Comparison of ENCODE assay signal across 12 cellular contexts in the genomic region with DNA sequence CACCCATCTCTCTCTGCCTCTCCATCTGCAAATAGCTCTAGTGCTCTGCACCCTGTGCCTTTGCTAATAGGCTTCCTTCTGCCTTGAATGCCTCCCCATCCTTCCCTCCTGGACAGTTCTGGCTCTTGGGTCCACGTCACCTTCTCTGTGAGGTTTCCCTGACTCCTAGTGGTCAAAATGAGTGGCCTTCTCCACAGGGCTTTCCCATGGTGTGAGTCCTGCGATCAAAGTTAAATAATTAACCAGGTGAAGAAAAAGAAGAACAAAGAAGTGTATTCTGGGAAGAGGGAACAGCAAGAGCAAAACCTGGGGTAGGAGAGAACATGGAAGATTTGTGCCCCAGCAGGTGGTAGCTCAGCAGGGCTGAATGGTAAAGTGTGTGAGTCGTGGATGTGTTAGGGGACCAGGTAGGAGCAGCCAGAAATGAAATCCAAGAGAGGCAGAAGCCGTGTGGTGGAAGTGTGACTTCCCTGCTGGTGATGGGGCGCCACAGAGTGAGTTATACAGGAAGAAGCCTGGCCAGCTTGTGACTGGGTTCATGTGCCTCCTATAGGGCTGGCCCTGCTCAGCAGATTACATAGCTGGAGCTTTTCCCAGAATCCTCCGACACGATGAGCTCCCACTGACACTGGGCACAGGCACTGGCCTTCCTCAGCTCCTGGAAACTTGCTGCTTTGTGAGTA.
DNase-seq lines count a peak whose midpoint lies in the region; ATAC-seq, FAIRE-seq and TF ChIP-seq lines count a peak whose summit lies in the region.
"Had no signal": no experiment of that assay in that cellular context is flagged by ENCODE, and none has a peak within 500 bp of the region (broad histone marks: within the 10 kb centered on the region; RNA-seq: fewer than 3 reads in every experiment).

No MANE protein-coding gene starts in this region.

- no peak overlapping the region for H3K4me3 ChIP-seq in A549
- H3K4me3 ChIP-seq: ovary, testis had no signal

- 34% methylated on average over 7 of the region's 7 CpGs for WGBS in A549 (ENCODE audit: missing lambda C conversion rate)

- no peak overlapping the region for H3K27ac ChIP-seq in A549
- H3K27ac ChIP-seq: ovary, testis had no signal

- H3K4me1 ChIP-seq in A549 = no peaks in the 10 kb centered on the region
- H3K4me1 ChIP-seq: testis had no signal

- TF ChIP-seq RAD21 in A549 (conservative IDR thresholded peaks at IDR 0.05 in 1 of 2, IDR thresholded peaks at IDR 0.05 in 1 of 2) = peak; percentile 26 to 67; a peak in 2 of 5 replicates

- TF ChIP-seq EP300 in A549 (IDR thresholded peaks at IDR 0.05) = no peak

- no peak for TF ChIP-seq POLR2A in A549 (IDR thresholded peaks at IDR 0.05; ENCODE audit: low read length)

- peak overlapping the region; percentile 20; the same call in 1 of the 3 replicates for H3K4me2 ChIP-seq in A549

- ATAC-seq in A549 = peak; percentile 35 to 82; a peak in 4 of 6 replicates
- no peak for ATAC-seq in GM18520 (IDR thresholded peaks at IDR 0.05; ENCODE audit: unreplicated experiment)
- no peak for ATAC-seq in GM19023 (IDR thresholded peaks at IDR 0.05; ENCODE audit: unreplicated experiment)
- no peak for ATAC-seq in GM18517 (IDR thresholded peaks at IDR 0.05; ENCODE audit: unreplicated experiment)

- no peaks in the 10 kb centered on the region for H3K9me3 ChIP-seq in A549
- H3K9me3 ChIP-seq: ovary, testis had no signal

- CTCF ChIA-PET in A549 (lab: Yijun Ruan, JAX) = interaction anchor here (0.6 to 1.4 kb wide), 5 partner anchors 8 to 256 kb away, joined by 3 to 5 read pairs (median 3); no protein-coding TSS in a partner anchor

- FAIRE-seq in A549 (lab: Jason Lieb, UNC) = no peak

- POLR2A ChIA-PET in A549 (lab: Yijun Ruan, JAX) = no interaction called here

- in situ Hi-C loops in T47D (cut with HindIII; ENCODE audit: low pct_unique_long_range_greater_than_20kb, low sequenced_read_pairs) = no loop called here

- DNase-seq in A549 (ENCODE audit: low read depth in 1 of 2, low spot score in 1 of 2) = peak; percentile 39 to 47
- peak; percentile 75 for DNase-seq in HS-27A (ENCODE audit: low read depth)
- peak; percentile 15 to 51 for DNase-seq in T47D (ENCODE audit: low read depth in 1 of 2, low spot score in 1 of 2)
- peak; percentile 32 for DNase-seq in kidney glomerular epithelial cell (lab: John Stamatoyannopoulos, UW)
- no peak for DNase-seq in effector CD4-positive, alpha-beta T cell
- DNase-seq: CD4-positive, CD25-positive, alpha-beta regulatory T cell; MV-4-11; ovary; testis had no signal

- TF ChIP-seq CTCF in A549 (IDR thresholded peaks at IDR 0.05) = peak; percentile 27; the same call in 1 of the 3 replicates

TF ChIP-seq in A549, 52 proteins besides CTCF, POLR2A, EP300 and RAD21:
- TF ChIP-seq, protein P1, sequence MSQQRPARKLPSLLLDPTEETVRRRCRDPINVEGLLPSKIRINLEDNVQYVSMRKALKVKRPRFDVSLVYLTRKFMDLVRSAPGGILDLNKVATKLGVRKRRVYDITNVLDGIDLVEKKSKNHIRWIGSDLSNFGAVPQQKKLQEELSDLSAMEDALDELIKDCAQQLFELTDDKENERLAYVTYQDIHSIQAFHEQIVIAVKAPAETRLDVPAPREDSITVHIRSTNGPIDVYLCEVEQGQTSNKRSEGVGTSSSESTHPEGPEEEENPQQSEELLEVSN (IDR thresholded peaks at IDR 0.05; ENCODE audit: borderline replicate concordance, low read depth) = no peak
- TF ChIP-seq, protein P2, sequence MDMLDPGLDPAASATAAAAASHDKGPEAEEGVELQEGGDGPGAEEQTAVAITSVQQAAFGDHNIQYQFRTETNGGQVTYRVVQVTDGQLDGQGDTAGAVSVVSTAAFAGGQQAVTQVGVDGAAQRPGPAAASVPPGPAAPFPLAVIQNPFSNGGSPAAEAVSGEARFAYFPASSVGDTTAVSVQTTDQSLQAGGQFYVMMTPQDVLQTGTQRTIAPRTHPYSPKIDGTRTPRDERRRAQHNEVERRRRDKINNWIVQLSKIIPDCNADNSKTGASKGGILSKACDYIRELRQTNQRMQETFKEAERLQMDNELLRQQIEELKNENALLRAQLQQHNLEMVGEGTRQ (IDR thresholded peaks at IDR 0.05) = no peak
- TF ChIP-seq, protein P3, sequence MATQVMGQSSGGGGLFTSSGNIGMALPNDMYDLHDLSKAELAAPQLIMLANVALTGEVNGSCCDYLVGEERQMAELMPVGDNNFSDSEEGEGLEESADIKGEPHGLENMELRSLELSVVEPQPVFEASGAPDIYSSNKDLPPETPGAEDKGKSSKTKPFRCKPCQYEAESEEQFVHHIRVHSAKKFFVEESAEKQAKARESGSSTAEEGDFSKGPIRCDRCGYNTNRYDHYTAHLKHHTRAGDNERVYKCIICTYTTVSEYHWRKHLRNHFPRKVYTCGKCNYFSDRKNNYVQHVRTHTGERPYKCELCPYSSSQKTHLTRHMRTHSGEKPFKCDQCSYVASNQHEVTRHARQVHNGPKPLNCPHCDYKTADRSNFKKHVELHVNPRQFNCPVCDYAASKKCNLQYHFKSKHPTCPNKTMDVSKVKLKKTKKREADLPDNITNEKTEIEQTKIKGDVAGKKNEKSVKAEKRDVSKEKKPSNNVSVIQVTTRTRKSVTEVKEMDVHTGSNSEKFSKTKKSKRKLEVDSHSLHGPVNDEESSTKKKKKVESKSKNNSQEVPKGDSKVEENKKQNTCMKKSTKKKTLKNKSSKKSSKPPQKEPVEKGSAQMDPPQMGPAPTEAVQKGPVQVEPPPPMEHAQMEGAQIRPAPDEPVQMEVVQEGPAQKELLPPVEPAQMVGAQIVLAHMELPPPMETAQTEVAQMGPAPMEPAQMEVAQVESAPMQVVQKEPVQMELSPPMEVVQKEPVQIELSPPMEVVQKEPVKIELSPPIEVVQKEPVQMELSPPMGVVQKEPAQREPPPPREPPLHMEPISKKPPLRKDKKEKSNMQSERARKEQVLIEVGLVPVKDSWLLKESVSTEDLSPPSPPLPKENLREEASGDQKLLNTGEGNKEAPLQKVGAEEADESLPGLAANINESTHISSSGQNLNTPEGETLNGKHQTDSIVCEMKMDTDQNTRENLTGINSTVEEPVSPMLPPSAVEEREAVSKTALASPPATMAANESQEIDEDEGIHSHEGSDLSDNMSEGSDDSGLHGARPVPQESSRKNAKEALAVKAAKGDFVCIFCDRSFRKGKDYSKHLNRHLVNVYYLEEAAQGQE (IDR thresholded peaks at IDR 0.05) = no peak
- TF ChIP-seq RFX5 (IDR thresholded peaks at IDR 0.05) (no peak), ZFP36 (IDR thresholded peaks at IDR 0.05; ENCODE audit: borderline replicate concordance, partially characterized antibody) (no peak), MAFK (IDR thresholded peaks at IDR 0.05; ENCODE audit: partially characterized antibody) (no peak), FOSL2 (IDR thresholded peaks at IDR 0.05) (no peak), FOSL2 (CRISPR knock-in tag; IDR thresholded peaks at IDR 0.05) (no peak), ZNF302 (CRISPR knock-in tag; IDR thresholded peaks at IDR 0.05) (no peak), MYC (IDR thresholded peaks at IDR 0.05; ENCODE audit: borderline replicate concordance, low read length) (no peak), EHMT2 (IDR thresholded peaks at IDR 0.05; ENCODE audit: low read depth) (no peak), HEYL (CRISPR knock-in tag; IDR thresholded peaks at IDR 0.05) (no peak)
- TF ChIP-seq, protein P4, sequence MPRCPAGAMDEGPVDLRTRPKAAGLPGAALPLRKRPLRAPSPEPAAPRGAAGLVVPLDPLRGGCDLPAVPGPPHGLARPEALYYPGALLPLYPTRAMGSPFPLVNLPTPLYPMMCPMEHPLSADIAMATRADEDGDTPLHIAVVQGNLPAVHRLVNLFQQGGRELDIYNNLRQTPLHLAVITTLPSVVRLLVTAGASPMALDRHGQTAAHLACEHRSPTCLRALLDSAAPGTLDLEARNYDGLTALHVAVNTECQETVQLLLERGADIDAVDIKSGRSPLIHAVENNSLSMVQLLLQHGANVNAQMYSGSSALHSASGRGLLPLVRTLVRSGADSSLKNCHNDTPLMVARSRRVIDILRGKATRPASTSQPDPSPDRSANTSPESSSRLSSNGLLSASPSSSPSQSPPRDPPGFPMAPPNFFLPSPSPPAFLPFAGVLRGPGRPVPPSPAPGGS (IDR thresholded peaks at IDR 0.05) = no peak
- TF ChIP-seq, protein P5, sequence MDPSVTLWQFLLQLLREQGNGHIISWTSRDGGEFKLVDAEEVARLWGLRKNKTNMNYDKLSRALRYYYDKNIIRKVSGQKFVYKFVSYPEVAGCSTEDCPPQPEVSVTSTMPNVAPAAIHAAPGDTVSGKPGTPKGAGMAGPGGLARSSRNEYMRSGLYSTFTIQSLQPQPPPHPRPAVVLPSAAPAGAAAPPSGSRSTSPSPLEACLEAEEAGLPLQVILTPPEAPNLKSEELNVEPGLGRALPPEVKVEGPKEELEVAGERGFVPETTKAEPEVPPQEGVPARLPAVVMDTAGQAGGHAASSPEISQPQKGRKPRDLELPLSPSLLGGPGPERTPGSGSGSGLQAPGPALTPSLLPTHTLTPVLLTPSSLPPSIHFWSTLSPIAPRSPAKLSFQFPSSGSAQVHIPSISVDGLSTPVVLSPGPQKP (IDR thresholded peaks at IDR 0.05; ENCODE audit: low read depth, low read length) = no peak

Comparison
In these comparisons a context has a peak if more than half of its experiments do, and no peak if none do; other contexts are left out.
1. ATAC-seq: peak in A549 (2 of 2); none in GM18520 (single experiment), GM19023 (single experiment) and GM18517 (single experiment).